Comparison of ENCODE assay signal across 9 cellular contexts in the genomic region with DNA sequence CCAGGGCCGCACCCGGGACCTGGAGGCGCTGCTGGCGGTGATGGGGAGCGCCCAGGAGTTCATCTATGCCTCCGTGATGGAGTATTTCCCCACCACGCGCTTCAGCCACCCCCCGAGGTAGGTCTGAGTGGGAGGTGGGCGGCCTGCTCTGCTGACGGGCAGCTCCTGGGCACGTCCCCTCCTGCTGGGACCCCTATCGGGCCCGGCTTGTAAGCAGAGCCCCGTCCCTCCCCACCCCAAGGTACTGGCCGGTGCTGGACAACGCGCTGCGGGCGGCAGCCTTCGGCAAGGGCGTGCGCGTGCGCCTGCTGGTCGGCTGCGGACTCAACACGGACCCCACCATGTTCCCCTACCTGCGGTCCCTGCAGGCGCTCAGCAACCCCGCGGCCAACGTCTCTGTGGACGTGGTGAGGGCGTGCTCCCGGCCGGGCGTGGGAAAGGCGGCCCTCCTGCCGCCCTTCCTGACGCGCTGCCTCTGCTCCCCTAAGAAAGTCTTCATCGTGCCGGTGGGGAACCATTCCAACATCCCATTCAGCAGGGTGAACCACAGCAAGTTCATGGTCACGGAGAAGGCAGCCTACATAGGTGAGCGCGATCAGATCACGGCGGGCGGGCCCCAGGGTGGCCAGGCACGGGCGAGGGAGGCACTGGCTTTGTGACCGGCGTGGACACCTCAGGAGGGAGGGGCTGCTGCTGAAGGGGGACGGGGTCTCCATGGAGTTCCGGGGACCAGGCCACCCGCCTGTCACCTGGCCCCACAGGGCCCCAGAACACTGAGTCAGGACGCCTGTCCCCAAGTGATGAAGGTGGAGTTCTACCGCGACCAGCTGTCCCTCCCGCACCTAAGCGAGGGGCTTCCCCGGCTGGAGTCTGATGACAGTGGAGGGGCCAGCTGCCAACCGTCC. TPM values are rescaled to one million over a fixed set of nuclear protein-coding genes. Genes with fewer than 3 reads are reported as not detected.
DNase-seq lines count a peak whose midpoint lies in the region; ATAC-seq and TF ChIP-seq lines count a peak whose summit lies in the region.
"Had no signal": no experiment of that assay in that cellular context is flagged by ENCODE, and none has a peak within 500 bp of the region (broad histone marks: within the 10 kb centered on the region; RNA-seq: fewer than 3 reads in every experiment).

No MANE protein-coding gene starts in this region.

- H3K9me3 ChIP-seq in AG04450 (ENCODE audit: control insufficient read depth, insufficient read depth, low read length), result no peaks in the 10 kb centered on the region; the same call in 1 of the 2 replicates
- H3K9me3 ChIP-seq in HUES48 (ENCODE audit: control insufficient read depth, insufficient read depth, low read length), result no peaks in the 10 kb centered on the region
- H3K9me3 ChIP-seq in gastroesophageal sphincter, result no peaks in the 10 kb centered on the region
- no peaks in the 10 kb centered on the region for H3K9me3 ChIP-seq in ovary
- H3K9me3 ChIP-seq in thyroid gland, result no peaks in the 10 kb centered on the region

- peaks cover 25 to 29% (median 27%) of the 10 kb centered on the region in 3 donors for H3K27me3 Mint-ChIP-seq in CD14-positive monocyte (ENCODE audit: low read depth in 3 of 3)

- H3K4me3 Mint-ChIP-seq in CD14-positive monocyte, result no peak overlapping the region

- TF ChIP-seq EP300 in gastroesophageal sphincter (IDR thresholded peaks at IDR 0.05), result no peak
- TF ChIP-seq EP300 in ovary (IDR thresholded peaks at IDR 0.05), result no peak

- no peak for TF ChIP-seq POLR2A in gastroesophageal sphincter (IDR thresholded peaks at IDR 0.05)
- no peak for TF ChIP-seq POLR2A in ovary (IDR thresholded peaks at IDR 0.05)
- no peak for TF ChIP-seq POLR2A in thyroid gland (IDR thresholded peaks at IDR 0.05)

- DNase-seq in AG04450 (ENCODE audit: low read depth, low spot score) (no peak), ovary (peak in 2 of 5 donors; percentile 11 to 38), NCI-H2107 treated with DMSO at 0.1 percent for 48 hours (lab: John Stamatoyannopoulos, UW; ENCODE audit: unreplicated experiment) (no peak), CD14-positive monocyte (ENCODE audit: low spot score) (no peak), thyroid gland (no peak), NCI-H2081 (lab: John Stamatoyannopoulos, UW) (no peak)
- DNase-seq: effector CD4-positive, alpha-beta T cell had no signal

- peaks cover 0 to 4% (median 0%) of the 10 kb centered on the region in 7 donors for H3K9me3 Mint-ChIP-seq in CD14-positive monocyte

- H3K9ac ChIP-seq in HUES48 (ENCODE audit: low read depth, low read length), result no peak overlapping the region

- H3K36me3 Mint-ChIP-seq in CD14-positive monocyte, result peaks cover 4 to 5% of the 10 kb centered on the region in 2 donors

- H3K4me3 ChIP-seq in AG04450 (ENCODE audit: low read depth, low read length), result peak overlapping the region; percentile 48; the same call in 1 of the 2 replicates
- peak overlapping the region; percentile 55; the same call in 1 of the 2 replicates for H3K4me3 ChIP-seq in HUES48 (ENCODE audit: low read depth, low read length)
- H3K4me3 ChIP-seq in gastroesophageal sphincter, result peak overlapping the region in 1 of 2 donors; percentile 71
- peak overlapping the region; percentile 59 for H3K4me3 ChIP-seq in ovary
- H3K4me3 ChIP-seq in thyroid gland (replicated peaks in 1 of 3), result no peak overlapping the region

- no peak overlapping the region for H3K27ac ChIP-seq in AG04450 (ENCODE audit: low read depth, low read length)
- H3K27ac ChIP-seq in HUES48 (ENCODE audit: low read depth, low read length), result no peak overlapping the region
- H3K27ac ChIP-seq in gastroesophageal sphincter, result peak overlapping the region in 3 of 4 donors; percentile 79 to 82 (median 80)
- no peak overlapping the region for H3K27ac ChIP-seq in ovary
- H3K27ac ChIP-seq in thyroid gland, result no peak overlapping the region

- no peak for ATAC-seq in gastroesophageal sphincter

- POLR2A ChIA-PET in AG04450 (lab: Yijun Ruan, JAX), result interaction anchor here (1.1 kb wide), 1 partner anchor 33 kb away, joined by 3 read pairs; no protein-coding TSS in a partner anchor

- no peak overlapping the region for H3K27ac Mint-ChIP-seq in CD14-positive monocyte

- no peak for TF ChIP-seq CTCF in AG04450 (IDR thresholded peaks at IDR 0.05; ENCODE audit: low read depth, low read length)
- TF ChIP-seq CTCF in gastroesophageal sphincter (IDR thresholded peaks at IDR 0.05), result no peak
- TF ChIP-seq CTCF in ovary (IDR thresholded peaks at IDR 0.05), result no peak
- no peak for TF ChIP-seq CTCF in CD14-positive monocyte (IDR thresholded peaks at IDR 0.05)
- TF ChIP-seq CTCF in thyroid gland (IDR thresholded peaks at IDR 0.05), result no peak

- H3K4me1 ChIP-seq in HUES48 (ENCODE audit: control insufficient read depth, insufficient read depth, low read length) (no peaks in the 10 kb centered on the region), gastroesophageal sphincter (peaks cover 0 to 30% (median 13%) of the 10 kb centered on the region in 3 donors), ovary (ENCODE audit: insufficient read depth) (peaks cover 4% of the 10 kb centered on the region), thyroid gland (peaks cover 17 to 34% of the 10 kb centered on the region in 2 donors)

- CTCF ChIA-PET in AG04450 (lab: Charles Lee), result interaction anchor here (1.5 to 1.6 kb wide), 3 partner anchors 10 to 114 kb away, joined by 9 to 11 read pairs (median 11); no protein-coding TSS in a partner anchor

- no peaks in the 10 kb centered on the region for H3K36me3 ChIP-seq in HUES48 (ENCODE audit: control insufficient read depth, insufficient read depth, low read length)
- H3K36me3 ChIP-seq in gastroesophageal sphincter, result no peaks in the 10 kb centered on the region
- no peaks in the 10 kb centered on the region for H3K36me3 ChIP-seq in ovary
- no peaks in the 10 kb centered on the region for H3K36me3 ChIP-seq in thyroid gland

- H3K27me3 ChIP-seq in AG04450 (ENCODE audit: control insufficient read depth, insufficient read depth, low read length), result peaks cover 41% of the 10 kb centered on the region
- H3K27me3 ChIP-seq in HUES48 (ENCODE audit: control insufficient read depth, insufficient read depth, low read length), result peaks cover 64% of the 10 kb centered on the region
- no peaks in the 10 kb centered on the region for H3K27me3 ChIP-seq in gastroesophageal sphincter
- no peaks in the 10 kb centered on the region for H3K27me3 ChIP-seq in ovary
- no peaks in the 10 kb centered on the region for H3K27me3 ChIP-seq in thyroid gland

- H3K4me1 Mint-ChIP-seq in CD14-positive monocyte, result peaks cover 4% of the 10 kb centered on the region

- 0 to 32% methylated on average over 4 to 8 of the region's 64 CpGs for WGBS in gastroesophageal sphincter (ENCODE audit: low coverage in 1 of 2), 2 donors
- WGBS in ovary, 3 donors, result 16 to 31% (median 24%) methylated on average over 45 to 64 of the region's 64 CpGs
- WGBS in thyroid gland, 2 donors, result 57 to 66% methylated on average over 22 to 47 of the region's 64 CpGs

- intact Hi-C loops in ovary (cut with DNase I) (loop anchor here in 2 of 4 donors (10.0 kb wide), 1 partner anchor 113 kb away; no protein-coding TSS in a partner anchor), CD14-positive monocyte (cut with micrococcal nuclease) (no loop called here), thyroid gland (cut with DNase I) (no loop called here)

RNA-seq across cellular contexts. Expression of a gene that starts 7.3 kb away (rescaled TPM):
- polyA plus RNA-seq in AG04450 (2011; rRNA removed), result 0.01 TPM in 2 replicates
- polyA minus RNA-seq in AG04450 (2011; rRNA and poly(A)+ RNA removed), result 0.17 TPM in 1 of 2 replicates, not detected in the other
- total RNA-seq in gastroesophageal sphincter, result under 1 TPM in 3 of 4 donors, not detected in 1; under 0.01 to 0.42 (median 0.31) TPM
- 1 to 10 TPM in 4 of 7 donors, under 1 TPM in 2, not detected in 1; 0.32 to 3.2 (median 1.4) TPM for total RNA-seq in ovary
- under 1 TPM; 0.12 to 0.48 TPM for polyA plus RNA-seq in ovary
- 10 to 100 TPM; 15.1 to 15.5 TPM for polyA plus RNA-seq in CD14-positive monocyte
- total RNA-seq in thyroid gland, result under 1 TPM in 2 of 4 donors, not detected in 2; 0.13 to 0.33 TPM

RNA-seq across cellular contexts. Expression of a gene that starts 46.2 kb away (rescaled TPM):
- polyA plus RNA-seq in AG04450 (2011; rRNA removed), result 10.0 and 10.5 TPM in 2 replicates
- polyA minus RNA-seq in AG04450 (2011; rRNA and poly(A)+ RNA removed), result 40.9 and 45.1 TPM in 2 replicates
- 100 to 1,000 TPM; 105 to 529 (median 239) TPM for total RNA-seq in gastroesophageal sphincter
- total RNA-seq in ovary, result 10 to 100 TPM in 3 of 7 donors, 1 to 10 TPM in 4; 1.1 to 15.6 (median 3.9) TPM
- 10 to 100 TPM in 1 of 2 donors, under 1 TPM in 1; 0.94 to 24.6 TPM for polyA plus RNA-seq in ovary
- polyA plus RNA-seq in CD14-positive monocyte, result under 1 TPM in 1 of 2 donors, not detected in 1; 0.01 TPM
- total RNA-seq in thyroid gland, result 10 to 100 TPM in 1 of 4 donors, 1 to 10 TPM in 3; 3.7 to 12.5 (median 6.9) TPM

RNA-seq across cellular contexts. Expression of a gene that starts 53.6 kb away (rescaled TPM):
- polyA plus RNA-seq in AG04450 (2011; rRNA removed) (4.6 and 4.9 TPM in 2 replicates), ovary (1 to 10 TPM; 6.4 to 6.7 TPM), CD14-positive monocyte (under 1 TPM; 0.62 to 0.76 TPM)
- 2.4 and 4.2 TPM in 2 replicates for polyA minus RNA-seq in AG04450 (2011; rRNA and poly(A)+ RNA removed)
- total RNA-seq in gastroesophageal sphincter (1 to 10 TPM; 2.4 to 8.8 (median 5.8) TPM), ovary (10 to 100 TPM in 2 of 7 donors, 1 to 10 TPM in 5; 3.5 to 15.7 (median 9.6) TPM), thyroid gland (10 to 100 TPM; 16.8 to 31.6 (median 20.9) TPM)

Comparison
In these comparisons a context has a peak if more than half of its experiments do, and no peak if none do; other contexts are left out.
1. H3K27ac ChIP-seq: peak in gastroesophageal sphincter (3 of 4); none in AG04450 (single experiment), HUES48 (single experiment), ovary (0 of 2) and thyroid gland (0 of 3).
2. H3K4me3 ChIP-seq: peak in AG04450 (single experiment), HUES48 (single experiment) and ovary (single experiment); none in thyroid gland (0 of 3).
3. RNA of a gene that starts 46.2 kb away (total RNA-seq): 105 to 529 TPM in gastroesophageal sphincter; 3.7 to 12.5 TPM in thyroid gland and 1.1 to 15.6 TPM in ovary; every median in the first group is over 4 times any median in the second.